Comparison of ENCODE assay signal across 17 cellular contexts in genomic region chr7:77402818-77403217, GRCh38. TPM values are rescaled to one million over a fixed set of nuclear protein-coding genes. Genes with fewer than 3 reads are reported as not detected.
DNase-seq lines count a peak whose midpoint lies in the region; ATAC-seq, FAIRE-seq and TF ChIP-seq lines count a peak whose summit lies in the region.
"Had no signal": no experiment of that assay in that cellular context is flagged by ENCODE, and none has a peak within 500 bp of the region (broad histone marks: within the 10 kb centered on the region; RNA-seq: fewer than 3 reads in every experiment).

No MANE protein-coding gene starts in this region.

- H3K9me1 ChIP-seq in IMR-90 (ENCODE audit: insufficient read depth, low read length), result 0 out of 2 replicates have a peak, but pooled peaks cover 2% of the 10 kb centered on the region

- H3K79me1 ChIP-seq in IMR-90 (ENCODE audit: low read depth in 1 of 2, low read length in 2 of 2), result no peaks in the 10 kb centered on the region

- H4K5ac ChIP-seq in IMR-90 (ENCODE audit: low read depth, low read length), result no peak overlapping the region

- no peak overlapping the region for H3K27ac ChIP-seq in IMR-90 (ENCODE audit: insufficient read depth, low read length)

- no peaks in the 10 kb centered on the region for H3K27me3 Mint-ChIP-seq in dendritic cell treated with granulocyte-macrophage colony-stimulating factor and Interleukin-4, amounts not matched to agents 40 ng/mL and 50 ng/mL, for 4 days
- no peaks in the 10 kb centered on the region for H3K27me3 Mint-ChIP-seq in memory B cell

- H2BK5ac ChIP-seq in IMR-90 (ENCODE audit: low read depth, low read length, poor library complexity, severe bottlenecking), result no peak overlapping the region

- ATAC-seq in IMR-90 (ENCODE audit: low read depth) (no peak), memory B cell (ENCODE audit: low read depth) (no peak), HG03432 (IDR thresholded peaks at IDR 0.05; ENCODE audit: unreplicated experiment) (no peak), GM18502 (IDR thresholded peaks at IDR 0.05; ENCODE audit: poor library complexity, unreplicated experiment) (no peak)

- H3K4me1 ChIP-seq in IMR-90 (ENCODE audit: control insufficient read depth, insufficient read depth, low read length), result no peaks in the 10 kb centered on the region
- H3K4me1 ChIP-seq: BE2C had no signal

- no peaks in the 10 kb centered on the region for H3K27me3 ChIP-seq in IMR-90 (ENCODE audit: control insufficient read depth, insufficient read depth, low read length)

- H3K4ac ChIP-seq in IMR-90 (ENCODE audit: low read depth, low read length), result no peak overlapping the region

- dilution Hi-C loops in IMR-90 (cut with HindIII; ENCODE audit: low sequenced_read_pairs, unreplicated experiment), result no loop called here

- no peak overlapping the region for H2BK120ac ChIP-seq in IMR-90 (ENCODE audit: low read depth, low read length)

- no CpG with 5 or more reads among the region's 1 CpG for WGBS in IMR-90 (ENCODE audit: extremely low coverage in 2 of 2, insufficient read length in 1 of 2), 2 experiments

- no peaks in the 10 kb centered on the region for H3K9me3 Mint-ChIP-seq in dendritic cell treated with granulocyte-macrophage colony-stimulating factor and Interleukin-4, amounts not matched to agents 40 ng/mL and 50 ng/mL, for 4 days
- H3K9me3 Mint-ChIP-seq in memory B cell, result no peaks in the 10 kb centered on the region
- H3K9me3 Mint-ChIP-seq: CD8-positive, alpha-beta memory T cell; H9 had no signal

- peak; percentile 73 for FAIRE-seq in GM12891 (lab: Jason Lieb, UNC)
- FAIRE-seq: G401.6, GM12892 had no signal

- peaks cover 39% of the 10 kb centered on the region for H3K36me3 Mint-ChIP-seq in dendritic cell treated with granulocyte-macrophage colony-stimulating factor and Interleukin-4, amounts not matched to agents 40 ng/mL and 50 ng/mL, for 4 days (ENCODE audit: low read depth)
- peaks cover 21% of the 10 kb centered on the region for H3K36me3 Mint-ChIP-seq in memory B cell

- intact Hi-C loops in IMR-90 (cut with micrococcal nuclease), result no loop called here
- intact Hi-C loops in dendritic cell treated with granulocyte-macrophage colony-stimulating factor and Interleukin-4, amounts not matched to agents 40 ng/mL and 50 ng/mL, for 4 days (cut with micrococcal nuclease), result no loop called here

- no peak overlapping the region for H2AFZ ChIP-seq in IMR-90 (replicated peaks; ENCODE audit: low read length, poor library complexity)

- no peak for TF ChIP-seq CTCF in IMR-90 (conservative IDR thresholded peaks at IDR 0.05; ENCODE audit: low read depth, low read length)

- CTCF ChIA-PET in IMR-90 (lab: Yijun Ruan, JAX), result no interaction called here

- H3K36me3 ChIP-seq in IMR-90 (ENCODE audit: control insufficient read depth, insufficient read depth, low read length), result no peaks in the 10 kb centered on the region
- H3K36me3 ChIP-seq: BE2C had no signal

- peaks cover 53% of the 10 kb centered on the region for H3K4me1 Mint-ChIP-seq in dendritic cell treated with granulocyte-macrophage colony-stimulating factor and Interleukin-4, amounts not matched to agents 40 ng/mL and 50 ng/mL, for 4 days (ENCODE audit: low read depth)
- peaks cover 24% of the 10 kb centered on the region for H3K4me1 Mint-ChIP-seq in memory B cell

- in situ Hi-C loops in IMR-90 (cut with MboI; ENCODE audit: low sequenced_read_pairs), result no loop called here

- H3K27ac Mint-ChIP-seq in dendritic cell treated with granulocyte-macrophage colony-stimulating factor and Interleukin-4, amounts not matched to agents 40 ng/mL and 50 ng/mL, for 4 days, result peak overlapping the region; percentile 5
- peak overlapping the region; percentile 22 for H3K27ac Mint-ChIP-seq in memory B cell
- H3K27ac Mint-ChIP-seq: CD4-positive, CD25-positive, alpha-beta regulatory T cell; H9 had no signal

- H3K9me3 ChIP-seq in IMR-90 (ENCODE audit: control insufficient read depth, insufficient read depth, low read length), result no peaks in the 10 kb centered on the region
- H3K9me3 ChIP-seq: BE2C had no signal

- no peak overlapping the region for H3K56ac ChIP-seq in IMR-90 (ENCODE audit: extremely low read depth, insufficient read depth, low read length)

- peak overlapping the region; percentile 32; the same call in 1 of the 2 replicates for H3K23ac ChIP-seq in IMR-90 (ENCODE audit: low read depth, low read length)

- H2BK15ac ChIP-seq in IMR-90 (ENCODE audit: low read depth, low read length), result no peak overlapping the region

- H3K9ac ChIP-seq in IMR-90 (ENCODE audit: low read depth, low read length), result no peak overlapping the region

- BruUV-seq in IMR-90 (replicated peaks; lab: Mats Ljungman, UMichigan), result no TSS peak

- no peak overlapping the region for H3K4me2 ChIP-seq in IMR-90 (ENCODE audit: low read depth, low read length)

- no peak for DNase-seq in GM12891 (ENCODE audit: insufficient read length, low spot score)
- no peak for DNase-seq in IMR-90
- DNase-seq in memory B cell (ENCODE audit: low spot score in 2 of 2), result no peak
- DNase-seq in epidermal melanocyte (ENCODE audit: insufficient read length, low spot score), result no peak
- DNase-seq in NCI-H2107 (lab: John Stamatoyannopoulos, UW), result no peak
- DNase-seq: BE2C; C1 segment of cervical spinal cord; CD4-positive, CD25-positive, alpha-beta regulatory T cell; CD8-positive, alpha-beta memory T cell; COR-L47; GOT3; H9 had no signal

- no peak overlapping the region for H3K14ac ChIP-seq in IMR-90 (replicated peaks; ENCODE audit: low read depth, low read length)

- no peak overlapping the region for H4K8ac ChIP-seq in IMR-90 (ENCODE audit: low read depth in 2 of 2, low read length in 2 of 2)

- no peak overlapping the region for H2AK5ac ChIP-seq in IMR-90 (ENCODE audit: low read depth, low read length)

- no peak overlapping the region for H3K4me3 Mint-ChIP-seq in dendritic cell treated with granulocyte-macrophage colony-stimulating factor and Interleukin-4, amounts not matched to agents 40 ng/mL and 50 ng/mL, for 4 days
- no peak overlapping the region for H3K4me3 Mint-ChIP-seq in memory B cell
- H3K4me3 Mint-ChIP-seq: CD4-positive, CD25-positive, alpha-beta regulatory T cell; CD8-positive, alpha-beta memory T cell; H9 had no signal

- H2BK20ac ChIP-seq in IMR-90 (ENCODE audit: low read depth, low read length), result no peak overlapping the region

- no peak overlapping the region for H4K91ac ChIP-seq in IMR-90 (ENCODE audit: insufficient read depth, low read depth, low read length)

- TF ChIP-seq RAD21 in IMR-90 (IDR thresholded peaks at IDR 0.05; ENCODE audit: low read length), result no peak

- no peak for TF ChIP-seq POLR2A in GM12891 (IDR thresholded peaks at IDR 0.05; ENCODE audit: low read depth, low read length)
- TF ChIP-seq POLR2A in IMR-90 (IDR thresholded peaks at IDR 0.05; ENCODE audit: low read depth, low read length), result no peak

- H2AK9ac ChIP-seq in IMR-90 (replicated peaks; ENCODE audit: low read depth, low read length, poor library complexity), result no peak overlapping the region

- no peak overlapping the region for H3K4me3 ChIP-seq in IMR-90 (ENCODE audit: insufficient read depth, low read depth, low read length)

- no peak overlapping the region for H3K18ac ChIP-seq in IMR-90 (ENCODE audit: low read depth, low read length)

- POLR2A ChIA-PET in IMR-90 (lab: Charles Lee; ENCODE audit: unreplicated experiment), result no interaction called here

- no peaks in the 10 kb centered on the region for H4K20me1 ChIP-seq in IMR-90 (ENCODE audit: insufficient read depth, low read length)

TF ChIP-seq in GM12891, 5 proteins besides CTCF, POLR2A, EP300 and RAD21:
- no peak for TF ChIP-seq POLR2AphosphoS5 (IDR thresholded peaks at IDR 0.05; ENCODE audit: low read depth, low read length)

TF ChIP-seq in IMR-90, 13 proteins besides CTCF, POLR2A, EP300 and RAD21:
- TF ChIP-seq MAFK (IDR thresholded peaks at IDR 0.05; ENCODE audit: low read depth, low read length) (no peak), MXI1 (IDR thresholded peaks at IDR 0.05; ENCODE audit: borderline replicate concordance, low read depth, low read length) (no peak), SMC3 (IDR thresholded peaks at IDR 0.05; ENCODE audit: low read depth, low read length) (no peak), BHLHE40 (IDR thresholded peaks at IDR 0.05; ENCODE audit: low read depth, low read length) (no peak), MAZ (IDR thresholded peaks at IDR 0.05; ENCODE audit: borderline replicate concordance, low read depth, low read length) (no peak), FOS (IDR thresholded peaks at IDR 0.05; ENCODE audit: low read depth, low read length) (no peak), CEBPB (IDR thresholded peaks at IDR 0.05; ENCODE audit: low read depth, low read length) (no peak), RFX5 (IDR thresholded peaks at IDR 0.05; ENCODE audit: low read depth, low read length) (no peak), RCOR1 (IDR thresholded peaks at IDR 0.05; ENCODE audit: insufficient replicate concordance, low read length) (no peak), ELK1 (IDR thresholded peaks at IDR 0.05; ENCODE audit: borderline replicate concordance, low read depth, low read length) (no peak), CHD1 (IDR thresholded peaks at IDR 0.05; ENCODE audit: low read depth, low read length) (no peak), USF2 (IDR thresholded peaks at IDR 0.05; ENCODE audit: low read depth, low read length) (no peak), NFE2L2 (IDR thresholded peaks at IDR 0.05; ENCODE audit: low read depth, low read length) (no peak)

RNA-seq across cellular contexts. Expression of gene GSAP, which starts 13.3 kb away (rescaled TPM):
- 19.7 TPM for polyA plus RNA-seq in GM12891 (2012; ENCODE audit: low read depth, missing spikeins)
- total RNA-seq in IMR-90 (2012; rRNA removed), result 1.8 and 1.9 TPM in 2 replicates
- polyA plus RNA-seq in IMR-90 (2012; rRNA removed), result 1.0 and 1.6 TPM in 2 replicates
- polyA plus RNA-seq in IMR-90 (2012; cell fraction: cytosol; rRNA removed), result 0.43 and 0.59 TPM in 2 replicates
- polyA plus RNA-seq in IMR-90 (2012; cell fraction: nucleus; rRNA removed; ENCODE audit: low replicate concordance), result 1.4 and 17.7 TPM in 2 replicates
